In genomic region chr22:50583294-50583865, GRCh38 we compare ENCODE assay signal across 8 cellular contexts. TPM values are rescaled to one million over a fixed set of nuclear protein-coding genes. Genes with fewer than 3 reads are reported as not detected.
DNase-seq lines count a peak whose midpoint lies in the region; ATAC-seq, FAIRE-seq and TF ChIP-seq lines count a peak whose summit lies in the region.

No MANE protein-coding gene starts in this region.

- WGBS in pancreas, 2 donors, result 7 to 9% methylated on average over 37 of the region's 37 CpGs

- H3K27ac ChIP-seq in HEK293 (ENCODE audit: extremely low read depth, low read depth, low read length), result peak overlapping the region; percentile 99; the same call in 1 of the 2 replicates
- H3K27ac ChIP-seq in SJCRH30, result peak overlapping the region; percentile 86; the same call in 1 of the 2 replicates
- peak overlapping the region; percentile 96 to 99 (median 96) for H3K27ac ChIP-seq in pancreas

- H3K9me3 ChIP-seq in HEK293 (ENCODE audit: control insufficient read depth, insufficient read depth, low read depth, low read length) (no peaks in the 10 kb centered on the region), SJCRH30 (replicated peaks) (no peaks in the 10 kb centered on the region), pancreas (no peaks in the 10 kb centered on the region)

- ATAC-seq in GM18508 (IDR thresholded peaks at IDR 0.05; ENCODE audit: insufficient read depth, unreplicated experiment) (peak; percentile 11), pancreas (peak; percentile 23 to 49 (median 36))

- no peak for FAIRE-seq in pancreas (lab: Jason Lieb, UNC)

- TF ChIP-seq CTCF in HEK293 (tag by site-specific recombination; IDR thresholded peaks at IDR 0.05), result no peak
- no peak for TF ChIP-seq CTCF in fibroblast of pulmonary artery (IDR thresholded peaks at IDR 0.05; ENCODE audit: low read length, missing control alignments)
- TF ChIP-seq CTCF in pancreas (IDR thresholded peaks at IDR 0.05), result no peak

- H3K4me3 ChIP-seq in HEK293 (ENCODE audit: low read depth, low read length) (peak overlapping the region; percentile 59), SJCRH30 (peak overlapping the region; percentile 73), fibroblast of pulmonary artery (replicated peaks; ENCODE audit: low read depth, low read length) (peak overlapping the region; percentile 73), pancreas (peak overlapping the region; percentile 44 to 91 (median 79))

- H3K4me1 ChIP-seq in HEK293 (ENCODE audit: control insufficient read depth, insufficient read depth, low read length), result peaks cover 3% of the 10 kb centered on the region; the same call in 1 of the 2 replicates
- peaks cover 12% of the 10 kb centered on the region for H3K4me1 ChIP-seq in SJCRH30
- peaks cover 0 to 10% (median 0%) of the 10 kb centered on the region in 3 donors for H3K4me1 ChIP-seq in pancreas

- H3K36me3 ChIP-seq in HEK293 (ENCODE audit: control insufficient read depth in 2 of 2, insufficient read depth in 1 of 2, low read length in 2 of 2), result peaks cover 21 to 45% of the 10 kb centered on the region in 2 experiments
- no peaks in the 10 kb centered on the region for H3K36me3 ChIP-seq in SJCRH30
- no peaks in the 10 kb centered on the region for H3K36me3 ChIP-seq in pancreas

- H3K27me3 ChIP-seq in SJCRH30 (no peaks in the 10 kb centered on the region), pancreas (no peaks in the 10 kb centered on the region)

- CTCF ChIA-PET in HEK293 (lab: Yijun Ruan, JAX), result interaction anchor here (0.9 to 1.6 kb wide), 2 partner anchors 12 to 21 kb away, joined by 3 to 7 read pairs; partner anchors contain the start of gene SYCE3

- POLR2A ChIA-PET in HEK293 (lab: Yijun Ruan, JAX), result interaction anchor here (0.6 to 3.2 kb wide), 9 partner anchors 9 to 87 kb away, joined by 3 to 22 read pairs (median 3); partner anchors contain the start of genes SCO2 and SYCE3

- DNase-seq in SJCRH30 (no peak), fibroblast of pulmonary artery (ENCODE audit: low read depth) (no peak), pancreas (peak in 1 of 6 donors; percentile 8), NCI-H1105 treated with DMSO at 0.1 percent for 48 hours (lab: John Stamatoyannopoulos, UW) (no peak), NCI-H187 treated with DMSO at 0.1 percent for 48 hours (lab: John Stamatoyannopoulos, UW) (no peak), HuH-7 (ENCODE audit: low spot score) (no peak)

- intact Hi-C loops in pancreas (cut with DNase I), result no loop called here

TF ChIP-seq in HEK293, 187 proteins besides CTCF, POLR2A, EP300 and RAD21 (continues in another document):
- TF ChIP-seq ZBTB1 (tag by site-specific recombination; IDR thresholded peaks at IDR 0.05), result 0 out of 2 replicates have a peak, but pooled peaks have one; percentile 46
- TF ChIP-seq KLF1 (tag by site-specific recombination; IDR thresholded peaks at IDR 0.05), result peak; percentile 42; the same call in 1 of the 2 replicates
- TF ChIP-seq ZNF600 (tag by site-specific recombination; IDR thresholded peaks at IDR 0.05), result 0 out of 2 replicates have a peak, but pooled peaks have one; percentile 9
- TF ChIP-seq, protein P1, sequence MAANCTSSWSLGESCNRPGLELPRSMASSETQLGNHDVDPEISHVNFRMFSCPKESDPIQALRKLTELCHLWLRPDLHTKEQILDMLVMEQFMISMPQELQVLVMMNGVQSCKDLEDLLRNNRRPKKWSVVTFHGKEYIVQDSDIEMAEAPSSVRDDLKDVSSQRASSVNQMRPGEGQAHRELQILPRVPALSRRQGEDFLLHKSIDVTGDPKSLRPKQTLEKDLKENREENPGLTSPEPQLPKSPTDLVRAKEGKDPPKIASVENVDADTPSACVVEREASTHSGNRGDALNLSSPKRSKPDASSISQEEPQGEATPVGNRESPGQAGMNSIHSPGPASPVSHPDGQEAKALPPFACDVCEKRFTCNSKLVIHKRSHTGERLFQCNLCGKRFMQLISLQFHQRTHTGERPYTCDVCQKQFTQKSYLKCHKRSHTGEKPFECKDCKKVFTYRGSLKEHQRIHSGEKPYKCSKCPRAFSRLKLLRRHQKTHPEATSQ (tag by site-specific recombination; IDR thresholded peaks at IDR 0.05), result 0 out of 2 replicates have a peak, but pooled peaks have one; percentile 81
- peak; percentile 45; the same call in 1 of the 2 replicates for TF ChIP-seq ZBTB48 (tag by site-specific recombination; IDR thresholded peaks at IDR 0.05)
- TF ChIP-seq ZNF76 (tag by site-specific recombination; IDR thresholded peaks at IDR 0.05; ENCODE audit: borderline replicate concordance, low read depth), result 0 out of 2 replicates have a peak, but pooled peaks have one; percentile 44
- peak; percentile 85 for TF ChIP-seq ZFHX2 (tag by site-specific recombination; conservative IDR thresholded peaks at IDR 0.05)
- peak; percentile 68; the same call in 1 of the 2 replicates for TF ChIP-seq EGR2 (tag by site-specific recombination; IDR thresholded peaks at IDR 0.05; ENCODE audit: low read depth)
- TF ChIP-seq ZNF449 (tag by site-specific recombination; IDR thresholded peaks at IDR 0.05), result no peak
- TF ChIP-seq KLF16 (tag by site-specific recombination; IDR thresholded peaks at IDR 0.05), result 0 out of 2 replicates have a peak, but pooled peaks have one; percentile 52
- peak; percentile 31; the same call in 1 of the 2 replicates for TF ChIP-seq ZBTB20 (tag by site-specific recombination; IDR thresholded peaks at IDR 0.05)
- TF ChIP-seq, protein P2, sequence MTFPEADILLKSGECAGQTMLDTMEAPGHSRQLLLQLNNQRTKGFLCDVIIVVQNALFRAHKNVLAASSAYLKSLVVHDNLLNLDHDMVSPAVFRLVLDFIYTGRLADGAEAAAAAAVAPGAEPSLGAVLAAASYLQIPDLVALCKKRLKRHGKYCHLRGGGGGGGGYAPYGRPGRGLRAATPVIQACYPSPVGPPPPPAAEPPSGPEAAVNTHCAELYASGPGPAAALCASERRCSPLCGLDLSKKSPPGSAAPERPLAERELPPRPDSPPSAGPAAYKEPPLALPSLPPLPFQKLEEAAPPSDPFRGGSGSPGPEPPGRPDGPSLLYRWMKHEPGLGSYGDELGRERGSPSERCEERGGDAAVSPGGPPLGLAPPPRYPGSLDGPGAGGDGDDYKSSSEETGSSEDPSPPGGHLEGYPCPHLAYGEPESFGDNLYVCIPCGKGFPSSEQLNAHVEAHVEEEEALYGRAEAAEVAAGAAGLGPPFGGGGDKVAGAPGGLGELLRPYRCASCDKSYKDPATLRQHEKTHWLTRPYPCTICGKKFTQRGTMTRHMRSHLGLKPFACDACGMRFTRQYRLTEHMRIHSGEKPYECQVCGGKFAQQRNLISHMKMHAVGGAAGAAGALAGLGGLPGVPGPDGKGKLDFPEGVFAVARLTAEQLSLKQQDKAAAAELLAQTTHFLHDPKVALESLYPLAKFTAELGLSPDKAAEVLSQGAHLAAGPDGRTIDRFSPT (tag by site-specific recombination; IDR thresholded peaks at IDR 0.05), result peak; percentile 88
- 0 out of 2 replicates have a peak, but pooled peaks have one; percentile 30 for TF ChIP-seq ZNF596 (tag by site-specific recombination; IDR thresholded peaks at IDR 0.05)
- 0 out of 2 replicates have a peak, but pooled peaks have one; percentile 50 for TF ChIP-seq ZBTB10 (tag by site-specific recombination; IDR thresholded peaks at IDR 0.05)
- no peak for TF ChIP-seq ZNF571 (tag by site-specific recombination; IDR thresholded peaks at IDR 0.05)
- TF ChIP-seq GLIS2 (tag by site-specific recombination; IDR thresholded peaks at IDR 0.05), result 0 out of 2 replicates have a peak, but pooled peaks have one; percentile 12

RNA-seq across cellular contexts. Expression of gene CHKB, which starts 0.7 kb away (rescaled TPM):
- 19.9 and 27.7 TPM in 2 replicates for total RNA-seq in SJCRH30 (2014; rRNA removed; shearing (Covaris generic))
- 10 to 100 TPM; 20.4 to 55.5 (median 28.3) TPM for total RNA-seq in pancreas
- 100 to 1,000 TPM; 236 to 283 TPM for polyA plus RNA-seq in pancreas

RNA-seq across cellular contexts. Expression of gene CPT1B, which starts 5.2 kb away (rescaled TPM):
- 12.6 and 17.1 TPM in 2 replicates for total RNA-seq in SJCRH30 (2014; rRNA removed; shearing (Covaris generic))
- 10 to 100 TPM in 3 of 6 donors, 1 to 10 TPM in 3; 7.2 to 26.8 (median 10.1) TPM for total RNA-seq in pancreas
- 10 to 100 TPM; 59.7 to 87.0 TPM for polyA plus RNA-seq in pancreas

RNA-seq across cellular contexts. Expression of gene MAPK8IP2, which starts 17.2 kb away (rescaled TPM):
- 0.48 and 0.99 TPM in 2 replicates for total RNA-seq in SJCRH30 (2014; rRNA removed; shearing (Covaris generic))
- total RNA-seq in pancreas, result 1 to 10 TPM; 1.4 to 3.0 (median 2.3) TPM
- polyA plus RNA-seq in pancreas, result 10 to 100 TPM in 1 of 2 donors, 1 to 10 TPM in 1; 3.3 to 10.0 TPM

RNA-seq across cellular contexts. Expression of gene SYCE3, which starts 20.7 kb away (rescaled TPM):
- total RNA-seq in SJCRH30 (2014; rRNA removed; shearing (Covaris generic)), result not detected in 2 replicates
- total RNA-seq in pancreas, result under 1 TPM in 1 of 6 donors, not detected in 5; 0.63 TPM
- polyA plus RNA-seq in pancreas, result under 1 TPM; 0.45 to 0.80 TPM

RNA-seq across cellular contexts. Expression of gene KLHDC7B, which starts 37.7 kb away (rescaled TPM):
- total RNA-seq in SJCRH30 (2014; rRNA removed; shearing (Covaris generic)), result 0.05 and 0.10 TPM in 2 replicates
- total RNA-seq in pancreas, result 1 to 10 TPM in 1 of 6 donors, under 1 TPM in 5; 0.03 to 2.1 (median 0.12) TPM
- polyA plus RNA-seq in pancreas, result under 1 TPM in 1 of 2 donors, not detected in 1; 0.15 TPM
